ENCODE assay signal across 8 cellular contexts in genomic region chr15:79769081-79769481, GRCh38.
DNase-seq lines count a peak whose midpoint lies in the region; ATAC-seq and TF ChIP-seq lines count a peak whose summit lies in the region.

No MANE protein-coding gene starts in this region.

- DNase-seq in AG08396 (ENCODE audit: low spot score) (peak; percentile 5), PC-3 (peak; percentile 71), fibroblast of the aortic adventitia (ENCODE audit: low read depth) (peak; percentile 2), dermis blood vessel endothelial cell (no peak)

- no peaks in the 10 kb centered on the region for H3K9me3 ChIP-seq in PC-3 (ENCODE audit: low read length)

- POLR2A ChIA-PET in PC-3 (lab: Charles Lee; ENCODE audit: unreplicated experiment): no interaction called here

- no peaks in the 10 kb centered on the region for H4K20me1 ChIP-seq in PC-3 (ENCODE audit: low read length)

- no peaks in the 10 kb centered on the region for H3K9me2 ChIP-seq in PC-3 (replicated peaks; ENCODE audit: low read length)

- H3K4me3 ChIP-seq in GM12875 (ENCODE audit: low read depth, low read length) (no peak overlapping the region), PC-3 (ENCODE audit: low read length) (no peak overlapping the region), fibroblast of the aortic adventitia (ENCODE audit: low read depth, low read length) (no peak overlapping the region)

- peak; percentile 59; the same call in 1 of the 2 replicates for TF ChIP-seq CTCF in GM12875 (IDR thresholded peaks at IDR 0.05; ENCODE audit: borderline replicate concordance, insufficient read depth, low read depth, low read length)
- TF ChIP-seq CTCF in PC-3 (conservative IDR thresholded peaks at IDR 0.05; ENCODE audit: low read depth, low read length): peak; percentile 71
- peak; percentile 34 for TF ChIP-seq CTCF in fibroblast of the aortic adventitia (IDR thresholded peaks at IDR 0.05; ENCODE audit: insufficient read depth, low read length)

- no peaks in the 10 kb centered on the region for H3K79me2 ChIP-seq in PC-3 (ENCODE audit: low read length)

- CTCF ChIA-PET in PC-3 (lab: Charles Lee): no interaction called here

- no TSS peak for BruUV-seq in PC-3 (replicated peaks; lab: Mats Ljungman, UMichigan)

- H2AFZ ChIP-seq in PC-3 (ENCODE audit: low read length): no peak overlapping the region

- no peaks in the 10 kb centered on the region for H3F3A ChIP-seq in PC-3 (ENCODE audit: low read length, unreplicated experiment)

- ATAC-seq in PC-3: peak; percentile 55
- no peak for ATAC-seq in HG02885 (IDR thresholded peaks at IDR 0.05; ENCODE audit: poor library complexity, unreplicated experiment)
- no peak for ATAC-seq in GM18505 (IDR thresholded peaks at IDR 0.05; ENCODE audit: unreplicated experiment)
- no peak for ATAC-seq in GM21447 (IDR thresholded peaks at IDR 0.05; ENCODE audit: unreplicated experiment)

- no peak for TF ChIP-seq POLR2A in GM18505 (IDR thresholded peaks at IDR 0.05; ENCODE audit: borderline replicate concordance, extremely low read depth, insufficient read depth, insufficient read length)

- no peak overlapping the region for H3K9ac ChIP-seq in PC-3 (ENCODE audit: low read length)

- H3K27ac ChIP-seq in PC-3 (ENCODE audit: low read length): no peak overlapping the region

- no peak overlapping the region for H3K4me2 ChIP-seq in PC-3 (ENCODE audit: low read length)

- H3K4me1 ChIP-seq in PC-3 (ENCODE audit: insufficient read depth, low read length): peaks cover 6% of the 10 kb centered on the region; the same call in 1 of the 2 replicates

- no peaks in the 10 kb centered on the region for H3K36me3 ChIP-seq in PC-3 (ENCODE audit: low read depth, low read length)

- intact Hi-C loops in PC-3 (cut with micrococcal nuclease): loop anchor here (5.0 kb wide), 1 partner anchor 83 kb away; no protein-coding TSS in a partner anchor

- H3K27me3 ChIP-seq in PC-3 (ENCODE audit: low read length): peaks cover 40% of the 10 kb centered on the region
